28 cellular contexts compared by ENCODE assay signal in genomic region chr17:79980246-79981043, GRCh38. TPM values are rescaled to one million over a fixed set of nuclear protein-coding genes. Genes with fewer than 3 reads are reported as not detected.
DNase-seq lines count a peak whose midpoint lies in the region; ATAC-seq and TF ChIP-seq lines count a peak whose summit lies in the region.
"Had no signal": no experiment of that assay in that cellular context is flagged by ENCODE, and none has a peak within 500 bp of the region (broad histone marks: within the 10 kb centered on the region; RNA-seq: fewer than 3 reads in every experiment).

No MANE protein-coding gene starts in this region.

- H3K4me2 ChIP-seq in PC-9 = no peak overlapping the region
- H3K4me2 ChIP-seq: A549, smooth muscle cell had no signal

- no peak overlapping the region for H2AFZ ChIP-seq in PC-9

- no peaks in the 10 kb centered on the region for H3K36me3 Mint-ChIP-seq in activated naive CD8-positive, alpha-beta T cell treated with anti-CD3 and anti-CD28 coated beads, Interleukin-2, amount 10 ng/mL, durations not matched to agents 7 days and 5 days
- H3K36me3 Mint-ChIP-seq in activated naive CD8-positive, alpha-beta T cell treated with anti-CD3 and anti-CD28 coated beads for 36 hours = no peaks in the 10 kb centered on the region
- H3K36me3 Mint-ChIP-seq: stimulated activated memory B cell treated with anti-CD40 and anti-IgM and Interleukin-4, amounts not matched to agents 10 μg/mL and 1 μg/mL and 100 μg/mL, for 72 hours had no signal

- H3K36me3 ChIP-seq in upper lobe of right lung (no peaks in the 10 kb centered on the region), PC-9 (ENCODE audit: low read depth) (no peaks in the 10 kb centered on the region)
- H3K36me3 ChIP-seq: breast epithelium, neutrophil, vagina had no signal

- H3K27me3 ChIP-seq in dorsolateral prefrontal cortex (no peaks in the 10 kb centered on the region), upper lobe of right lung (no peaks in the 10 kb centered on the region), PC-9 (ENCODE audit: insufficient read depth, low read depth) (no peaks in the 10 kb centered on the region)
- H3K27me3 ChIP-seq: breast epithelium, vagina had no signal

- ATAC-seq in activated naive CD8-positive, alpha-beta T cell treated with anti-CD3 and anti-CD28 coated beads, Interleukin-2, amount 10 ng/mL, durations not matched to agents 7 days and 5 days (ENCODE audit: low read depth) = no peak
- ATAC-seq in upper lobe of right lung = no peak
- ATAC-seq in GM21529 (IDR thresholded peaks at IDR 0.05; ENCODE audit: unreplicated experiment) = no peak
- ATAC-seq in GM19324 (IDR thresholded peaks at IDR 0.05; ENCODE audit: low FRiP score, unreplicated experiment) = no peak
- ATAC-seq: A549; stimulated activated memory B cell treated with anti-CD40 and anti-IgM and Interleukin-4, amounts not matched to agents 10 μg/mL and 1 μg/mL and 100 μg/mL, for 72 hours had no signal

- H3K79me2 ChIP-seq in PC-9 (ENCODE audit: low read depth) = no peaks in the 10 kb centered on the region

- TF ChIP-seq CTCF in dorsolateral prefrontal cortex (IDR thresholded peaks at IDR 0.05 in 54 of 56, conservative IDR thresholded peaks at IDR 0.05 in 2 of 56; ENCODE audit: low read depth in 1 of 56, partially characterized antibody in 56 of 56) = no peak
- TF ChIP-seq CTCF in upper lobe of right lung (IDR thresholded peaks at IDR 0.05) = no peak
- TF ChIP-seq CTCF in PC-9 (conservative IDR thresholded peaks at IDR 0.05) = no peak

- no peak overlapping the region for H3K27ac ChIP-seq in dorsolateral prefrontal cortex
- no peak overlapping the region for H3K27ac ChIP-seq in upper lobe of right lung
- no peak overlapping the region for H3K27ac ChIP-seq in PC-9
- H3K27ac ChIP-seq: A549, breast epithelium, HL-60, neutrophil, RWPE1 had no signal

- no peak overlapping the region for H3K4me3 ChIP-seq in dorsolateral prefrontal cortex
- no peak overlapping the region for H3K4me3 ChIP-seq in upper lobe of right lung
- H3K4me3 ChIP-seq in PC-9 = no peak overlapping the region
- H3K4me3 ChIP-seq: A549, breast epithelium, smooth muscle cell, vagina had no signal

- POLR2A ChIA-PET in activated naive CD8-positive, alpha-beta T cell treated with anti-CD3 and anti-CD28 coated beads, Interleukin-2, amount 10 ng/mL, durations not matched to agents 7 days and 5 days (lab: Charles Lee) = interaction anchor here (0.9 kb wide), 1 partner anchor 234 kb away, joined by 3 read pairs; no protein-coding TSS in a partner anchor
- POLR2A ChIA-PET in PC-9 (lab: Charles Lee; ENCODE audit: unreplicated experiment) = no interaction called here

- CTCF ChIA-PET in PC-9 (lab: Charles Lee) = no interaction called here

- intact Hi-C loops in dorsolateral prefrontal cortex (cut with DNase I) = no loop called here
- intact Hi-C loops in upper lobe of right lung (cut with DNase I) = no loop called here
- intact Hi-C loops in PC-9 (cut with micrococcal nuclease; ENCODE audit: unreplicated experiment) = no loop called here

- H3K9me2 ChIP-seq in PC-9 (ENCODE audit: insufficient read depth) = no peaks in the 10 kb centered on the region

- H3K27me3 Mint-ChIP-seq in activated naive CD8-positive, alpha-beta T cell treated with anti-CD3 and anti-CD28 coated beads, Interleukin-2, amount 10 ng/mL, durations not matched to agents 7 days and 5 days = no peaks in the 10 kb centered on the region
- no peaks in the 10 kb centered on the region for H3K27me3 Mint-ChIP-seq in activated naive CD8-positive, alpha-beta T cell treated with anti-CD3 and anti-CD28 coated beads for 36 hours
- H3K27me3 Mint-ChIP-seq: B cell had no signal

- H3K4me1 Mint-ChIP-seq in activated naive CD8-positive, alpha-beta T cell treated with anti-CD3 and anti-CD28 coated beads, Interleukin-2, amount 10 ng/mL, durations not matched to agents 7 days and 5 days = no peaks in the 10 kb centered on the region
- H3K4me1 Mint-ChIP-seq in activated naive CD8-positive, alpha-beta T cell treated with anti-CD3 and anti-CD28 coated beads for 36 hours = no peaks in the 10 kb centered on the region
- H3K4me1 Mint-ChIP-seq: B cell had no signal

- no peak overlapping the region for H3K27ac Mint-ChIP-seq in activated naive CD8-positive, alpha-beta T cell treated with anti-CD3 and anti-CD28 coated beads, Interleukin-2, amount 10 ng/mL, durations not matched to agents 7 days and 5 days
- H3K27ac Mint-ChIP-seq in activated naive CD8-positive, alpha-beta T cell treated with anti-CD3 and anti-CD28 coated beads for 36 hours = no peak overlapping the region
- H3K27ac Mint-ChIP-seq: B cell; stimulated activated memory B cell treated with anti-CD40 and anti-IgM and Interleukin-4, amounts not matched to agents 10 μg/mL and 1 μg/mL and 100 μg/mL, for 72 hours had no signal

- no peaks in the 10 kb centered on the region for H3F3A ChIP-seq in PC-9 (ENCODE audit: insufficient read depth, low read depth)

- BruUV-seq in PC-9 (replicated peaks; lab: Mats Ljungman, UMichigan) = no TSS peak

- no peaks in the 10 kb centered on the region for H4K20me1 ChIP-seq in PC-9 (ENCODE audit: insufficient read depth)

- H3K4me3 Mint-ChIP-seq in activated naive CD8-positive, alpha-beta T cell treated with anti-CD3 and anti-CD28 coated beads, Interleukin-2, amount 10 ng/mL, durations not matched to agents 7 days and 5 days = no peak overlapping the region
- H3K4me3 Mint-ChIP-seq in activated naive CD8-positive, alpha-beta T cell treated with anti-CD3 and anti-CD28 coated beads for 36 hours = no peak overlapping the region
- H3K4me3 Mint-ChIP-seq: B cell; stimulated activated memory B cell treated with anti-CD40 and anti-IgM and Interleukin-4, amounts not matched to agents 10 μg/mL and 1 μg/mL and 100 μg/mL, for 72 hours had no signal

- H3K9me3 ChIP-seq in upper lobe of right lung (no peaks in the 10 kb centered on the region), PC-9 (ENCODE audit: insufficient read depth, low read depth) (no peaks in the 10 kb centered on the region)
- H3K9me3 ChIP-seq: A549, breast epithelium, Caco-2, neutrophil, vagina had no signal

- peak; percentile 12 for DNase-seq in activated naive CD8-positive, alpha-beta T cell treated with anti-CD3 and anti-CD28 coated beads, Interleukin-2, amount 10 ng/mL, durations not matched to agents 7 days and 5 days
- no peak for DNase-seq in activated naive CD8-positive, alpha-beta T cell treated with anti-CD3 and anti-CD28 coated beads for 36 hours
- DNase-seq in dorsolateral prefrontal cortex = peak in 6 of 10 donors; percentile 9 to 36 (median 26)
- DNase-seq in mesenteric fat pad (ENCODE audit: low spot score) = peak; percentile 82
- DNase-seq in upper lobe of right lung = peak; percentile 54
- DNase-seq in PC-9 = no peak
- DNase-seq: activated gamma-delta T cell treated with Interleukin-2 at 50 U/mL for 16 hours; Caco-2; cortex of kidney; HCEC 1CT; Kasumi-1; mammary epithelial cell; NCI-H1092; NCI-H187; NCI-H69; stimulated activated CD4-positive, alpha-beta T cell treated with anti-CD3 and anti-CD28 coated beads, Interleukin-4, amount 100 ng/mL, for 1 hour had no signal

- no peaks in the 10 kb centered on the region for H3K9me3 Mint-ChIP-seq in activated naive CD8-positive, alpha-beta T cell treated with anti-CD3 and anti-CD28 coated beads, Interleukin-2, amount 10 ng/mL, durations not matched to agents 7 days and 5 days
- H3K9me3 Mint-ChIP-seq in activated naive CD8-positive, alpha-beta T cell treated with anti-CD3 and anti-CD28 coated beads for 36 hours = no peaks in the 10 kb centered on the region
- H3K9me3 Mint-ChIP-seq: stimulated activated memory B cell treated with anti-CD40 and anti-IgM and Interleukin-4, amounts not matched to agents 10 μg/mL and 1 μg/mL and 100 μg/mL, for 72 hours had no signal

- H3K4me1 ChIP-seq in upper lobe of right lung = no peaks in the 10 kb centered on the region
- no peaks in the 10 kb centered on the region for H3K4me1 ChIP-seq in PC-9 (replicated peaks; ENCODE audit: insufficient read depth)
- H3K4me1 ChIP-seq: breast epithelium had no signal

RNA-seq across cellular contexts. Expression of gene TBC1D16, which starts 55.2 kb away (rescaled TPM):
- 1 to 10 TPM; 2.1 TPM for total RNA-seq in activated naive CD8-positive, alpha-beta T cell treated with anti-CD3 and anti-CD28 coated beads, Interleukin-2, amount 10 ng/mL, durations not matched to agents 7 days and 5 days
- 1 to 10 TPM; 8.8 to 9.0 TPM for total RNA-seq in activated naive CD8-positive, alpha-beta T cell treated with anti-CD3 and anti-CD28 coated beads for 36 hours
- total RNA-seq in dorsolateral prefrontal cortex (10 to 100 TPM; 15.4 to 54.1 (median 29.0) TPM), mesenteric fat pad (111 TPM), upper lobe of right lung (21.7 TPM), PC-9 (2021) (41.7 and 44.1 TPM in 2 replicates)

RNA-seq across cellular contexts. Expression of gene CCDC40, which starts 56.0 kb away (rescaled TPM):
- 1 to 10 TPM; 1.3 to 1.4 TPM for total RNA-seq in activated naive CD8-positive, alpha-beta T cell treated with anti-CD3 and anti-CD28 coated beads, Interleukin-2, amount 10 ng/mL, durations not matched to agents 7 days and 5 days
- total RNA-seq in activated naive CD8-positive, alpha-beta T cell treated with anti-CD3 and anti-CD28 coated beads for 36 hours = 1 to 10 TPM; 1.2 to 1.3 TPM
- total RNA-seq in dorsolateral prefrontal cortex (10 to 100 TPM in 106 of 120 experiments, 1 to 10 TPM in 14; 6.5 to 39.9 (median 15.8) TPM), mesenteric fat pad (7.9 TPM), upper lobe of right lung (3.5 TPM), PC-9 (2021) (11.0 and 14.2 TPM in 2 replicates)
- total RNA-seq: T-helper 2 cell treated with Interferon-gamma antibody and Interleukin-4, amounts not matched to agents 100 ng/mL and 5 ng/mL, for 36 hours had no signal

Comparison
In these comparisons a context has a peak if more than half of its experiments do, and no peak if none do; other contexts are left out.
1. DNase-seq: peak in activated naive CD8-positive, alpha-beta T cell treated with anti-CD3 and anti-CD28 coated beads, Interleukin-2, amount 10 ng/mL, durations not matched to agents 7 days and 5 days (single experiment), dorsolateral prefrontal cortex (6 of 10), mesenteric fat pad (single experiment) and upper lobe of right lung (single experiment); none in activated naive CD8-positive, alpha-beta T cell treated with anti-CD3 and anti-CD28 coated beads for 36 hours (single experiment) and PC-9 (0 of 2).